8 cellular contexts compared by ENCODE assay signal in genomic region chr7:41457832-41458437, GRCh38.
"Had no signal": no experiment of that assay in that cellular context is flagged by ENCODE, and none has a peak within 500 bp of the region (broad histone marks: within the 10 kb centered on the region; RNA-seq: fewer than 3 reads in every experiment).

No MANE protein-coding gene starts in this region.

- H3K4me1 ChIP-seq: HAP-1 had no signal

- H2AFZ ChIP-seq: GM23248 had no signal

- H3K9ac ChIP-seq: GM23248 had no signal

- H3K4me3 Mint-ChIP-seq: HFFc6 had no signal

- H3K4me3 ChIP-seq: GM23248, HAP-1 had no signal

- H3K9me3 Mint-ChIP-seq: HFFc6 had no signal

- DNase-seq: GM23248, GOT3, H7, HFFc6, IMR-90 had no signal

- H3K9me3 ChIP-seq: HAP-1 had no signal

- ATAC-seq: HCT116 had no signal

- H3K27ac ChIP-seq: GM23248, HL-60 had no signal

- H3K27ac Mint-ChIP-seq: HFFc6 had no signal

- H3K36me3 ChIP-seq: HAP-1 had no signal
